Comparison of ENCODE assay signal across 25 cellular contexts in genomic region chr18:8412117-8412516, GRCh38.
DNase-seq lines count a peak whose midpoint lies in the region; ATAC-seq, FAIRE-seq and TF ChIP-seq lines count a peak whose summit lies in the region.
"Had no signal": no experiment of that assay in that cellular context is flagged by ENCODE, and none has a peak within 500 bp of the region (broad histone marks: within the 10 kb centered on the region; RNA-seq: fewer than 3 reads in every experiment).

No MANE protein-coding gene starts in this region.

- H3K79me2 ChIP-seq in HepG2 (ENCODE audit: insufficient read depth, low read length), result no peaks in the 10 kb centered on the region

- H3K36me3 ChIP-seq in HepG2 (replicated peaks in 1 of 2; ENCODE audit: control insufficient read depth in 1 of 2, insufficient read depth in 2 of 2, low read length in 2 of 2), result no peaks in the 10 kb centered on the region
- H3K36me3 ChIP-seq in right lobe of liver, result no peaks in the 10 kb centered on the region
- H3K36me3 ChIP-seq: BE2C, BLaER1 had no signal

- no TSS peak for BruUV-seq in HepG2 (replicated peaks; lab: Mats Ljungman, UMichigan)

- H3K27me3 ChIP-seq in HepG2 (ENCODE audit: control insufficient read depth in 1 of 2, insufficient read depth in 2 of 2, low read length in 2 of 2) (no peaks in the 10 kb centered on the region), right lobe of liver (no peaks in the 10 kb centered on the region)
- H3K27me3 ChIP-seq: BE2C, BLaER1 had no signal

- FAIRE-seq in HepG2 (lab: Jason Lieb, UNC), result no peak
- FAIRE-seq: A204.1, GM12878, GM12892, GM18507, GM19239 had no signal

- TF ChIP-seq EP300 in HepG2 (IDR thresholded peaks at IDR 0.05; ENCODE audit: low read depth in 2 of 2, low read length in 2 of 2) (no peak), HepG2 (CRISPR knock-in tag; IDR thresholded peaks at IDR 0.05; ENCODE audit: borderline replicate concordance) (no peak), Ishikawa (IDR thresholded peaks at IDR 0.05; ENCODE audit: borderline replicate concordance) (no peak)

- ATAC-seq in HepG2 (no peak), right lobe of liver (no peak), HG03196 (IDR thresholded peaks at IDR 0.05; ENCODE audit: unreplicated experiment) (no peak)
- ATAC-seq: GM12878 had no signal

- peaks cover 19% of the 10 kb centered on the region for H3K4me1 ChIP-seq in HepG2 (ENCODE audit: insufficient read depth, low read length)
- peaks cover 0 to 12% (median 4%) of the 10 kb centered on the region in 4 donors for H3K4me1 ChIP-seq in right lobe of liver
- H3K4me1 ChIP-seq: BE2C had no signal

- TF ChIP-seq RAD21 in HepG2 (CRISPR knock-in tag; IDR thresholded peaks at IDR 0.05) (no peak), Ishikawa (IDR thresholded peaks at IDR 0.05; ENCODE audit: low read depth) (no peak)

- POLR2A ChIA-PET in HepG2 (lab: Yijun Ruan, JAX), result no interaction called here

- in situ Hi-C loops in HepG2 (cut with HindIII; ENCODE audit: extremely low pct_ligation_motif_present, low pct_unique_long_range_greater_than_20kb), result no loop called here

- TF ChIP-seq CTCF in HepG2 (CRISPR knock-in tag; IDR thresholded peaks at IDR 0.05) (no peak), right lobe of liver (IDR thresholded peaks at IDR 0.05) (no peak)

- TF ChIP-seq POLR2A in HepG2 (IDR thresholded peaks at IDR 0.05; ENCODE audit: insufficient read depth in 1 of 2, low read depth in 2 of 2, low read length in 2 of 2), result no peak
- TF ChIP-seq POLR2A in right lobe of liver (IDR thresholded peaks at IDR 0.05), result no peak

- H3K4me2 ChIP-seq in HepG2 (ENCODE audit: low read depth, low read length), result no peak overlapping the region
- H3K4me2 ChIP-seq: BLaER1 had no signal

- no peaks in the 10 kb centered on the region for H4K20me1 ChIP-seq in HepG2 (ENCODE audit: insufficient read depth, low read length)
- H4K20me1 ChIP-seq: BLaER1 had no signal

- H3K4me3 ChIP-seq in HepG2 (replicated peaks in 1 of 3; ENCODE audit: insufficient read depth in 1 of 3, low read depth in 2 of 3, low read length in 3 of 3), result no peak overlapping the region
- H3K4me3 ChIP-seq in right lobe of liver, result no peak overlapping the region
- H3K4me3 ChIP-seq: BLaER1, GM12878 had no signal

- CTCF ChIA-PET in HepG2 (lab: Yijun Ruan, JAX; ENCODE audit: low intra/inter-chr PET ratio, low total read pairs), result no interaction called here

- 90% methylated on average over 4 of the region's 8 CpGs for WGBS in HepG2 (ENCODE audit: low lambda C conversion rate)
- 100% methylated on average over 1 of the region's 8 CpGs for WGBS in right lobe of liver (ENCODE audit: insufficient coverage, low coverage, low lambda C conversion rate, missing lambda C conversion rate)

- H2AFZ ChIP-seq in HepG2 (ENCODE audit: low read length), result no peak overlapping the region

- intact Hi-C loops in HepG2 (cut with micrococcal nuclease; ENCODE audit: unreplicated experiment), result no loop called here
- intact Hi-C loops in right lobe of liver (cut with DNase I), result no loop called here

- no peak overlapping the region for H3K9ac ChIP-seq in HepG2 (ENCODE audit: insufficient read depth, low read depth, low read length)
- H3K9ac ChIP-seq: BLaER1 had no signal

- DNase-seq in HepG2 (ENCODE audit: low spot score) (no peak), right lobe of liver (no peak), GM19238 (ENCODE audit: insufficient read length, low spot score) (no peak)
- DNase-seq: 8988T; ACHN; BE2C; C1 segment of cervical spinal cord; CD4-positive, alpha-beta memory T cell; CD4-positive, CD25-positive, alpha-beta regulatory T cell; CD8-positive, alpha-beta memory T cell; COR-L47; DMS 273 treated with DMSO at 0.1 percent for 48 hours; DMS153; DMS79; DND-41; EL; GDM1 had no signal

- H3K9me3 ChIP-seq in HepG2 (ENCODE audit: low read length) (peaks cover 15% of the 10 kb centered on the region), right lobe of liver (no peaks in the 10 kb centered on the region)
- H3K9me3 ChIP-seq: BE2C had no signal

- H3K27ac ChIP-seq in HepG2 (ENCODE audit: extremely low read length, insufficient read depth, low read length), result no peak overlapping the region
- no peak overlapping the region for H3K27ac ChIP-seq in right lobe of liver
- H3K27ac ChIP-seq: BLaER1 had no signal

TF ChIP-seq in HepG2, 621 proteins besides CTCF, POLR2A, EP300 and RAD21 (continues in another document):
- no peak for TF ChIP-seq ZNF816 (CRISPR knock-in tag; IDR thresholded peaks at IDR 0.05; ENCODE audit: borderline replicate concordance)
- no peak for TF ChIP-seq CCAR2 (optimal IDR thresholded peaks at IDR 0.05; ENCODE audit: low read depth, low read length)
- no peak for TF ChIP-seq ZSCAN5A (CRISPR knock-in tag; IDR thresholded peaks at IDR 0.05; ENCODE audit: borderline replicate concordance)

TF ChIP-seq in Ishikawa, 13 proteins besides CTCF, POLR2A, EP300 and RAD21:
- TF ChIP-seq REST (IDR thresholded peaks at IDR 0.05; ENCODE audit: low read depth), result peak; percentile 39; the same call in 1 of the 2 replicates
- TF ChIP-seq TEAD4 (IDR thresholded peaks at IDR 0.05), result no peak
